In genomic region chr18:34947711-34948125, GRCh38 we compare ENCODE assay signal across 13 cellular contexts.
DNase-seq lines count a peak whose midpoint lies in the region; ATAC-seq and TF ChIP-seq lines count a peak whose summit lies in the region.
"Had no signal": no experiment of that assay in that cellular context is flagged by ENCODE, and none has a peak within 500 bp of the region (broad histone marks: within the 10 kb centered on the region; RNA-seq: fewer than 3 reads in every experiment).

No MANE protein-coding gene starts in this region.

- peak overlapping the region; percentile 36 for H3K27ac ChIP-seq in hepatocyte
- H3K27ac ChIP-seq: upper lobe of right lung had no signal

- ATAC-seq in WTC11: no peak
- ATAC-seq in stimulated activated naive CD8-positive, alpha-beta T cell treated with anti-CD3 and anti-CD28 coated beads, Interleukin-15, Interleukin-2, amounts not matched to agents 100 U/mL and 50 U/mL, for 24 hours: no peak
- ATAC-seq: activated T-cell treated with anti-CD3 and anti-CD28 coated beads, Interleukin-2, amount 50 U/mL, for 4 hours; natural killer cell treated with Interleukin-12 subunit alpha and Interleukin-12 subunit beta and Interleukin-15 and Interleukin-18, amount 100 ng/mL, for 72 hours; upper lobe of right lung had no signal

- no peaks in the 10 kb centered on the region for H3K36me3 Mint-ChIP-seq in WTC11
- H3K36me3 Mint-ChIP-seq: brain; natural killer cell treated with Interleukin-12 subunit alpha and Interleukin-12 subunit beta and Interleukin-15 and Interleukin-18, amount 100 ng/mL, for 72 hours had no signal

- H3K9me3 Mint-ChIP-seq in WTC11: no peaks in the 10 kb centered on the region
- H3K9me3 Mint-ChIP-seq: activated T-cell treated with anti-CD3 and anti-CD28 coated beads, Interleukin-2, amount 50 U/mL, for 4 hours; brain; natural killer cell treated with Interleukin-12 subunit alpha and Interleukin-12 subunit beta and Interleukin-15 and Interleukin-18, amount 100 ng/mL, for 72 hours had no signal

- peaks cover 9% of the 10 kb centered on the region for H3K4me1 ChIP-seq in hepatocyte (ENCODE audit: insufficient read depth)
- H3K4me1 ChIP-seq: upper lobe of right lung had no signal

- no peaks in the 10 kb centered on the region; the same call in 1 of the 2 replicates for H3K27me3 Mint-ChIP-seq in WTC11 (ENCODE audit: low read depth)

- CTCF ChIA-PET in WTC11 (lab: Charles Lee): no interaction called here

- H2AFZ ChIP-seq in hepatocyte: no peak overlapping the region

- H3K9me2 ChIP-seq in hepatocyte (replicated peaks; ENCODE audit: insufficient read depth): no peaks in the 10 kb centered on the region

- no peaks in the 10 kb centered on the region for H3K79me2 ChIP-seq in hepatocyte

- POLR2A ChIA-PET in WTC11 (lab: Charles Lee): no interaction called here

- H3K27me3 ChIP-seq in hepatocyte: no peaks in the 10 kb centered on the region

- peaks cover 8% of the 10 kb centered on the region for H3K4me1 Mint-ChIP-seq in WTC11

- DNase-seq in SHP77 treated with DMSO at 0.1 percent for 48 hours (lab: John Stamatoyannopoulos, UW) (peak; percentile 12), SHP77 (lab: John Stamatoyannopoulos, UW) (no peak), WTC11 (ENCODE audit: low spot score) (no peak), hepatocyte (ENCODE audit: low spot score) (no peak), superior temporal gyrus (ENCODE audit: extremely low spot score) (peak; percentile 58)
- no peak for DNase-seq in stimulated activated naive CD8-positive, alpha-beta T cell treated with anti-CD3 and anti-CD28 coated beads, Interleukin-15, Interleukin-2, amounts not matched to agents 100 U/mL and 50 U/mL, for 24 hours
- DNase-seq in effector CD4-positive, alpha-beta T cell: no peak
- DNase-seq in activated effector memory CD4-positive, alpha-beta T cell treated with Interleukin-2 at 50 U/mL for 16 hours: no peak
- DNase-seq: activated T-cell treated with anti-CD3 and anti-CD28 coated beads, Interleukin-2, amount 50 U/mL, for 4 hours; NCI-H510A; upper lobe of right lung had no signal

- TF ChIP-seq CTCF in WTC11 (IDR thresholded peaks at IDR 0.05): no peak
- no peak for TF ChIP-seq CTCF in hepatocyte (IDR thresholded peaks at IDR 0.05; ENCODE audit: poor library complexity)

- no peaks in the 10 kb centered on the region for H3K9me3 ChIP-seq in hepatocyte (ENCODE audit: low read depth)
- H3K9me3 ChIP-seq: upper lobe of right lung had no signal

- no peak overlapping the region for H3K4me3 Mint-ChIP-seq in WTC11
- H3K4me3 Mint-ChIP-seq: activated T-cell treated with anti-CD3 and anti-CD28 coated beads, Interleukin-2, amount 50 U/mL, for 4 hours; brain; natural killer cell treated with Interleukin-12 subunit alpha and Interleukin-12 subunit beta and Interleukin-15 and Interleukin-18, amount 100 ng/mL, for 72 hours had no signal

- no peak overlapping the region for H3K4me2 ChIP-seq in hepatocyte

- no peak overlapping the region for H3K4me3 ChIP-seq in hepatocyte
- H3K4me3 ChIP-seq: upper lobe of right lung had no signal

- WGBS in hepatocyte (ENCODE audit: low lambda C conversion rate, missing lambda C conversion rate): 67% methylated on average over 2 of the region's 2 CpGs

- H3K36me3 ChIP-seq in hepatocyte (replicated peaks; ENCODE audit: insufficient read depth, low read depth): no peaks in the 10 kb centered on the region
- H3K36me3 ChIP-seq: upper lobe of right lung had no signal

- no peak overlapping the region for H3K27ac Mint-ChIP-seq in WTC11
- H3K27ac Mint-ChIP-seq: brain; natural killer cell treated with Interleukin-12 subunit alpha and Interleukin-12 subunit beta and Interleukin-15 and Interleukin-18, amount 100 ng/mL, for 72 hours had no signal

- H4K20me1 ChIP-seq in hepatocyte (ENCODE audit: insufficient read depth, poor library complexity, severe bottlenecking): no peaks in the 10 kb centered on the region

TF ChIP-seq in WTC11, 78 proteins besides CTCF, POLR2A, EP300 and RAD21:
- no peak for TF ChIP-seq ZBTB21 (CRISPR knock-in tag; IDR thresholded peaks at IDR 0.05; ENCODE audit: borderline replicate concordance)
- TF ChIP-seq GABPB1 (CRISPR knock-in tag; IDR thresholded peaks at IDR 0.05): 0 out of 2 replicates have a peak, but pooled peaks have one; percentile 54
- no peak for TF ChIP-seq ZNF121 (CRISPR knock-in tag; IDR thresholded peaks at IDR 0.05)

Comparison
In these comparisons a context has a peak if more than half of its experiments do, and no peak if none do; other contexts are left out.
1. DNase-seq: peak in SHP77 treated with DMSO at 0.1 percent for 48 hours (single experiment) and superior temporal gyrus (single experiment); none in SHP77 (0 of 2), WTC11 (single experiment), hepatocyte (single experiment), stimulated activated naive CD8-positive, alpha-beta T cell treated with anti-CD3 and anti-CD28 coated beads, Interleukin-15, Interleukin-2, amounts not matched to agents 100 U/mL and 50 U/mL, for 24 hours (single experiment), effector CD4-positive, alpha-beta T cell (single experiment) and activated effector memory CD4-positive, alpha-beta T cell treated with Interleukin-2 at 50 U/mL for 16 hours (single experiment).